ENCODE assay signal across 10 cellular contexts in the genomic region with DNA sequence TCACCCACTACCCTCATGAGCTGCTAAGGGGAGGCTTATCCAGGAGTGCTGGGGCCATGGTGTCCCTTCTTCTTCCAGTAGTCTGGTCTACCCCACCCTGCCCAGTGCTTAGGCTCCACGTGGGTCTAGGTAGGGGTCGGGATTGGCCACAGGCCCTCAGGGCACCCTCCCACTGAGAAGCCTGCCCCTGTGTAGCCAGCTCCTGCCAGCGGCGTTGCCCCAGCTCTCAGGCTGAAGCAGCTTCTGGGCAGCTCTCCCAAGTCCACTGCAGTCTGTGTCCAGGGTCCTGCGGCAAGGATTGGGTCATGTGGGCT. TPM values are rescaled to one million over a fixed set of nuclear protein-coding genes. Genes with fewer than 3 reads are reported as not detected.
DNase-seq lines count a peak whose midpoint lies in the region; ATAC-seq and TF ChIP-seq lines count a peak whose summit lies in the region.
"Had no signal": no experiment of that assay in that cellular context is flagged by ENCODE, and none has a peak within 500 bp of the region (broad histone marks: within the 10 kb centered on the region; RNA-seq: fewer than 3 reads in every experiment).

No MANE protein-coding gene starts in this region.

- H3K18ac ChIP-seq in IMR-90 (ENCODE audit: low read depth, low read length): no peak overlapping the region

- H2BK20ac ChIP-seq in IMR-90 (ENCODE audit: low read depth, low read length): no peak overlapping the region

- H2BK5ac ChIP-seq in IMR-90 (ENCODE audit: low read depth, low read length, poor library complexity, severe bottlenecking): no peak overlapping the region

- H4K8ac ChIP-seq in IMR-90 (ENCODE audit: low read depth in 2 of 2, low read length in 2 of 2): no peak overlapping the region

- in situ Hi-C loops in IMR-90 (cut with MboI; ENCODE audit: low sequenced_read_pairs): no loop called here

- H3K9me1 ChIP-seq in IMR-90 (ENCODE audit: insufficient read depth, low read length): no peaks in the 10 kb centered on the region

- peaks cover 15 to 68% (median 41%) of the 10 kb centered on the region in 5 donors for H3K27me3 Mint-ChIP-seq in naive thymus-derived CD8-positive, alpha-beta T cell

- no peaks in the 10 kb centered on the region for H4K20me1 ChIP-seq in IMR-90 (ENCODE audit: insufficient read depth, low read length)

- peak overlapping the region; percentile 0 for H2AFZ ChIP-seq in IMR-90 (replicated peaks; ENCODE audit: low read length, poor library complexity)

- H3K9me3 ChIP-seq in IMR-90 (ENCODE audit: control insufficient read depth, insufficient read depth, low read length) (no peaks in the 10 kb centered on the region), spleen (no peaks in the 10 kb centered on the region)
- H3K9me3 ChIP-seq: SJCRH30 had no signal

- H4K5ac ChIP-seq in IMR-90 (ENCODE audit: low read depth, low read length): no peak overlapping the region

- H3K9ac ChIP-seq in IMR-90 (ENCODE audit: low read depth, low read length): no peak overlapping the region

- H3K27ac ChIP-seq in 22Rv1 (no peak overlapping the region), IMR-90 (ENCODE audit: insufficient read depth, low read length) (no peak overlapping the region), spleen (no peak overlapping the region)
- H3K27ac ChIP-seq: SJCRH30 had no signal

- no peak overlapping the region for H3K23ac ChIP-seq in IMR-90 (ENCODE audit: low read depth, low read length)

- POLR2A ChIA-PET in IMR-90 (lab: Charles Lee; ENCODE audit: unreplicated experiment): no interaction called here
- POLR2A ChIA-PET in naive thymus-derived CD8-positive, alpha-beta T cell (lab: Charles Lee): no interaction called here

- no peak for TF ChIP-seq POLR2A in IMR-90 (IDR thresholded peaks at IDR 0.05; ENCODE audit: low read depth, low read length)
- TF ChIP-seq POLR2A in spleen (IDR thresholded peaks at IDR 0.05): no peak

- H3K36me3 ChIP-seq in IMR-90 (ENCODE audit: control insufficient read depth, insufficient read depth, low read length) (no peaks in the 10 kb centered on the region), spleen (no peaks in the 10 kb centered on the region)
- H3K36me3 ChIP-seq: SJCRH30 had no signal

- H3K27me3 ChIP-seq in IMR-90 (ENCODE audit: control insufficient read depth, insufficient read depth, low read length) (peaks cover 13% of the 10 kb centered on the region), spleen (replicated peaks in 1 of 7) (peaks cover 0 to 21% (median 0%) of the 10 kb centered on the region in 7 donors)
- H3K27me3 ChIP-seq: SJCRH30 had no signal

- no peak overlapping the region for H3K4me3 ChIP-seq in IMR-90 (ENCODE audit: insufficient read depth, low read depth, low read length)
- H3K4me3 ChIP-seq in spleen: no peak overlapping the region
- H3K4me3 ChIP-seq: SJCRH30 had no signal

- H2AK9ac ChIP-seq in IMR-90 (replicated peaks; ENCODE audit: low read depth, low read length, poor library complexity): no peak overlapping the region

- ATAC-seq in GM18867 (IDR thresholded peaks at IDR 0.05; ENCODE audit: unreplicated experiment) (peak; percentile 17), IMR-90 (ENCODE audit: low read depth) (peak; percentile 35), left ventricle myocardium superior (peak; percentile 43), HG02610 (IDR thresholded peaks at IDR 0.05; ENCODE audit: unreplicated experiment) (no peak)
- no peak for ATAC-seq in naive thymus-derived CD8-positive, alpha-beta T cell

- H3K4ac ChIP-seq in IMR-90 (ENCODE audit: low read depth, low read length): no peak overlapping the region

- no peaks in the 10 kb centered on the region for H3K4me1 Mint-ChIP-seq in naive thymus-derived CD8-positive, alpha-beta T cell

- no peaks in the 10 kb centered on the region for H3K36me3 Mint-ChIP-seq in naive thymus-derived CD8-positive, alpha-beta T cell

- no peak for TF ChIP-seq RAD21 in IMR-90 (IDR thresholded peaks at IDR 0.05; ENCODE audit: low read length)

- BruUV-seq in IMR-90 (replicated peaks; lab: Mats Ljungman, UMichigan): no TSS peak

- DNase-seq in IMR-90 (no peak), left ventricle myocardium superior (no peak), spleen (no peak), NOMO-1 (lab: John Stamatoyannopoulos, UW; ENCODE audit: unreplicated experiment in 2 of 2) (no peak)
- no peak for DNase-seq in naive thymus-derived CD8-positive, alpha-beta T cell

- no peak overlapping the region for H3K27ac Mint-ChIP-seq in naive thymus-derived CD8-positive, alpha-beta T cell
- H3K27ac Mint-ChIP-seq: stimulated activated naive CD8-positive, alpha-beta T cell treated with anti-CD3 and anti-CD28 coated beads, Interleukin-15, Interleukin-2, amounts not matched to agents 100 ng/mL and 50 ng/mL, for 24 hours had no signal

- 70% methylated on average over 2 of the region's 5 CpGs; no CpG with 5 or more reads in 1 of the 2 experiments for WGBS in IMR-90 (ENCODE audit: extremely low coverage in 2 of 2, insufficient read length in 1 of 2), 2 experiments
- WGBS in spleen, 5 donors: 27 to 59% (median 50%) methylated on average over 2 to 5 of the region's 5 CpGs

- dilution Hi-C loops in IMR-90 (cut with HindIII; ENCODE audit: low sequenced_read_pairs, unreplicated experiment): no loop called here

- H3K4me1 ChIP-seq in IMR-90 (ENCODE audit: control insufficient read depth, insufficient read depth, low read length) (no peaks in the 10 kb centered on the region), spleen (peaks cover 0 to 5% (median 0%) of the 10 kb centered on the region in 6 donors)
- H3K4me1 ChIP-seq: SJCRH30 had no signal

- no peak overlapping the region for H3K4me2 ChIP-seq in IMR-90 (ENCODE audit: low read depth, low read length)

- no peak overlapping the region for H2BK120ac ChIP-seq in IMR-90 (ENCODE audit: low read depth, low read length)

- H3K14ac ChIP-seq in IMR-90 (replicated peaks; ENCODE audit: low read depth, low read length): no peak overlapping the region

- no peak overlapping the region for H3K56ac ChIP-seq in IMR-90 (ENCODE audit: extremely low read depth, insufficient read depth, low read length)

- CTCF ChIA-PET in IMR-90 (lab: Yijun Ruan, JAX): interaction anchor here (0.6 to 1.4 kb wide), 3 partner anchors 9 to 71 kb away, joined by 3 to 5 read pairs (median 3); a partner anchor contains a TSS

- H4K91ac ChIP-seq in IMR-90 (ENCODE audit: insufficient read depth, low read depth, low read length): no peak overlapping the region

- no peak overlapping the region for H2AK5ac ChIP-seq in IMR-90 (ENCODE audit: low read depth, low read length)

- no peak overlapping the region for H2BK15ac ChIP-seq in IMR-90 (ENCODE audit: low read depth, low read length)

- H3K4me3 Mint-ChIP-seq in naive thymus-derived CD8-positive, alpha-beta T cell: no peak overlapping the region
- H3K4me3 Mint-ChIP-seq: stimulated activated naive CD8-positive, alpha-beta T cell treated with anti-CD3 and anti-CD28 coated beads, Interleukin-15, Interleukin-2, amounts not matched to agents 100 ng/mL and 50 ng/mL, for 24 hours had no signal

- peaks cover 0 to 2% (median 0%) of the 10 kb centered on the region in 9 donors for H3K9me3 Mint-ChIP-seq in naive thymus-derived CD8-positive, alpha-beta T cell
- H3K9me3 Mint-ChIP-seq: stimulated activated naive CD8-positive, alpha-beta T cell treated with anti-CD3 and anti-CD28 coated beads, Interleukin-15, Interleukin-2, amounts not matched to agents 100 ng/mL and 50 ng/mL, for 24 hours had no signal

- H3K79me1 ChIP-seq in IMR-90 (ENCODE audit: low read depth in 1 of 2, low read length in 2 of 2): no peaks in the 10 kb centered on the region

- TF ChIP-seq CTCF in 22Rv1 (IDR thresholded peaks at IDR 0.05) (peak; percentile 62), IMR-90 (conservative IDR thresholded peaks at IDR 0.05; ENCODE audit: low read depth, low read length) (no peak), spleen (IDR thresholded peaks at IDR 0.05 in 8 of 11, conservative IDR thresholded peaks at IDR 0.05 in 3 of 11) (no peak)

- intact Hi-C loops in IMR-90 (cut with micrococcal nuclease): loop anchor here (1.0 kb wide), 3 partner anchors 70 to 373 kb away; a partner anchor contains a TSS
- intact Hi-C loops in left ventricle myocardium superior (cut with micrococcal nuclease): no loop called here
- intact Hi-C loops in spleen (cut with DNase I; ENCODE audit: low total_unique reads): no loop called here

TF ChIP-seq in IMR-90, 13 proteins besides CTCF, POLR2A, EP300 and RAD21 (continues in another document):
- TF ChIP-seq CEBPB (IDR thresholded peaks at IDR 0.05; ENCODE audit: low read depth, low read length) (no peak), CHD1 (IDR thresholded peaks at IDR 0.05; ENCODE audit: low read depth, low read length) (no peak), SMC3 (IDR thresholded peaks at IDR 0.05; ENCODE audit: low read depth, low read length) (no peak), MXI1 (IDR thresholded peaks at IDR 0.05; ENCODE audit: borderline replicate concordance, low read depth, low read length) (no peak), NFE2L2 (IDR thresholded peaks at IDR 0.05; ENCODE audit: low read depth, low read length) (no peak), FOS (IDR thresholded peaks at IDR 0.05; ENCODE audit: low read depth, low read length) (no peak)
- TF ChIP-seq, protein P1, sequence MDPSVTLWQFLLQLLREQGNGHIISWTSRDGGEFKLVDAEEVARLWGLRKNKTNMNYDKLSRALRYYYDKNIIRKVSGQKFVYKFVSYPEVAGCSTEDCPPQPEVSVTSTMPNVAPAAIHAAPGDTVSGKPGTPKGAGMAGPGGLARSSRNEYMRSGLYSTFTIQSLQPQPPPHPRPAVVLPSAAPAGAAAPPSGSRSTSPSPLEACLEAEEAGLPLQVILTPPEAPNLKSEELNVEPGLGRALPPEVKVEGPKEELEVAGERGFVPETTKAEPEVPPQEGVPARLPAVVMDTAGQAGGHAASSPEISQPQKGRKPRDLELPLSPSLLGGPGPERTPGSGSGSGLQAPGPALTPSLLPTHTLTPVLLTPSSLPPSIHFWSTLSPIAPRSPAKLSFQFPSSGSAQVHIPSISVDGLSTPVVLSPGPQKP (IDR thresholded peaks at IDR 0.05; ENCODE audit: borderline replicate concordance, low read depth, low read length): no peak
- TF ChIP-seq, protein P2, sequence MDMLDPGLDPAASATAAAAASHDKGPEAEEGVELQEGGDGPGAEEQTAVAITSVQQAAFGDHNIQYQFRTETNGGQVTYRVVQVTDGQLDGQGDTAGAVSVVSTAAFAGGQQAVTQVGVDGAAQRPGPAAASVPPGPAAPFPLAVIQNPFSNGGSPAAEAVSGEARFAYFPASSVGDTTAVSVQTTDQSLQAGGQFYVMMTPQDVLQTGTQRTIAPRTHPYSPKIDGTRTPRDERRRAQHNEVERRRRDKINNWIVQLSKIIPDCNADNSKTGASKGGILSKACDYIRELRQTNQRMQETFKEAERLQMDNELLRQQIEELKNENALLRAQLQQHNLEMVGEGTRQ (IDR thresholded peaks at IDR 0.05; ENCODE audit: low read depth, low read length): no peak

RNA-seq across cellular contexts. Expression of a gene that starts 24.0 kb away (rescaled TPM):
- total RNA-seq in IMR-90 (2012; rRNA removed) (not detected in 2 replicates), left ventricle myocardium superior (14.1 TPM), spleen (10 to 100 TPM; 13.4 to 32.7 (median 24.1) TPM)
- polyA plus RNA-seq in IMR-90 (2012; rRNA removed) (not detected in 2 replicates), spleen (10 to 100 TPM; 11.6 to 32.2 (median 15.0) TPM)
- polyA plus RNA-seq in IMR-90 (2012; cell fraction: cytosol; rRNA removed): not detected in 2 replicates
- polyA plus RNA-seq in IMR-90 (2012; cell fraction: nucleus; rRNA removed; ENCODE audit: low replicate concordance): 0.04 and 0.14 TPM in 2 replicates
- 10 to 100 TPM; 57.6 to 58.1 TPM for total RNA-seq in naive thymus-derived CD8-positive, alpha-beta T cell
- polyA plus RNA-seq in naive thymus-derived CD8-positive, alpha-beta T cell: 1 to 10 TPM; 2.2 to 4.4 (median 3.5) TPM
- total RNA-seq: SJCRH30 had no signal

Comparison
In these comparisons a context has a peak if more than half of its experiments do, and no peak if none do; other contexts are left out.
1. ATAC-seq: peak in GM18867 (single experiment), IMR-90 (single experiment) and left ventricle myocardium superior (single experiment); none in naive thymus-derived CD8-positive, alpha-beta T cell (0 of 2) and HG02610 (single experiment).
2. RNA of a gene that starts 24.0 kb away (total RNA-seq): 57.6 to 58.1 TPM in naive thymus-derived CD8-positive, alpha-beta T cell, 13.4 to 32.7 TPM in spleen and 14.1 TPM in left ventricle myocardium superior (single experiment); not detected in IMR-90; every median in the first group is over 10 times any median in the second.